ENCODE assay signal across 1 cellular context in the genomic region with DNA sequence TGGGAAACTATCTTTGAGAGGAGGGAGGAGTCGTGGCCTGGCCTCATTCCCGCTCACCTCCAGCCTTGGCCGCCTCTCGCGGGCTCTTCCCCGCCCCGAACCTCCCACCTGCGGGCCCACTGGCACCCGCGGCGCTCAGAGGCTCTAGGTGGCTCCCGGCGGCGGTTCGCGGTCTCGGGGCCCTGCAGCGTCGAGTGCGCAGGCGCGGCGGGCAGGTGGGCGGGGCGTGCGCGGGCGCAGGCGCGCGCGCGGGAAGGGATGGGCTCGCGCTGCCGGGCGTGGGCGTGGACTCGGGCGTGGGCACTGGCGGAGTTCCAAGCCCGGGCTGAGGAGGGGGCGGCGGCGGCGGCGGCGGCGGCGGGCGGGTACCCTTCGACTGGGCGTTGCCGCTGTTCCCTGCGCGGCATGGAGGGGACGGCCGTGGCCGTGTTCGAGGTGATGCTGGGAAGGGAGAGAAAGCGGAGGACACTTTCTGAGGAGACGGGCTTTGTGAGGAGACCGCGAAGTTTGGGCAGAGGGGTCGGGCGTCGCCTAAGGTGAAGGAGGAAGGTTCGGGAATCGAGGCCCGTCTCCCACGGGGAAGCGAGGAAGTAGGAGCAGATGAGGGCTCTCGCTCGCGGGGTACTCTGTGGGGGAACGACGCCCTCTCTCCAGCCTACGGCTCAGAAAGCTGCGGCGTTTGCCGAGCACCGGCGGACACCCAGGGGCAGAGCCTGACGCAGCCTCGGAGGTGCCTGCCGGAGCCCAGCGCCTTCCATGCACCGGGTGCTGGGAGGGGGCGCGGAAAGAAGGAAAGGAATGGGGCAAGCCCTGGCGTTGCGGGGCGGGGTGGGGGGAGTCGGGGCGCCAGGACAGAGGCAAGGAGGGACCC.
TF ChIP-seq lines count a peak whose summit lies in the region.

No MANE protein-coding gene starts in this region.

TF ChIP-seq in HEK293, 187 proteins besides CTCF, POLR2A, EP300 and RAD21 (continued from another document and continues in another):
- TF ChIP-seq, protein P1, sequence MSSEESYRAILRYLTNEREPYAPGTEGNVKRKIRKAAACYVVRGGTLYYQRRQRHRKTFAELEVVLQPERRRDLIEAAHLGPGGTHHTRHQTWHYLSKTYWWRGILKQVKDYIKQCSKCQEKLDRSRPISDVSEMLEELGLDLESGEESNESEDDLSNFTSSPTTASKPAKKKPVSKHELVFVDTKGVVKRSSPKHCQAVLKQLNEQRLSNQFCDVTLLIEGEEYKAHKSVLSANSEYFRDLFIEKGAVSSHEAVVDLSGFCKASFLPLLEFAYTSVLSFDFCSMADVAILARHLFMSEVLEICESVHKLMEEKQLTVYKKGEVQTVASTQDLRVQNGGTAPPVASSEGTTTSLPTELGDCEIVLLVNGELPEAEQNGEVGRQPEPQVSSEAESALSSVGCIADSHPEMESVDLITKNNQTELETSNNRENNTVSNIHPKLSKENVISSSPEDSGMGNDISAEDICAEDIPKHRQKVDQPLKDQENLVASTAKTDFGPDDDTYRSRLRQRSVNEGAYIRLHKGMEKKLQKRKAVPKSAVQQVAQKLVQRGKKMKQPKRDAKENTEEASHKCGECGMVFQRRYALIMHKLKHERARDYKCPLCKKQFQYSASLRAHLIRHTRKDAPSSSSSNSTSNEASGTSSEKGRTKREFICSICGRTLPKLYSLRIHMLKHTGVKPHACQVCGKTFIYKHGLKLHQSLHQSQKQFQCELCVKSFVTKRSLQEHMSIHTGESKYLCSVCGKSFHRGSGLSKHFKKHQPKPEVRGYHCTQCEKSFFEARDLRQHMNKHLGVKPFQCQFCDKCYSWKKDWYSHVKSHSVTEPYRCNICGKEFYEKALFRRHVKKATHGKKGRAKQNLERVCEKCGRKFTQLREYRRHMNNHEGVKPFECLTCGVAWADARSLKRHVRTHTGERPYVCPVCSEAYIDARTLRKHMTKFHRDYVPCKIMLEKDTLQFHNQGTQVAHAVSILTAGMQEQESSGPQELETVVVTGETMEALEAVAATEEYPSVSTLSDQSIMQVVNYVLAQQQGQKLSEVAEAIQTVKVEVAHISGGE (tag by site-specific recombination; conservative IDR thresholded peaks at IDR 0.05; ENCODE audit: low read depth) = 0 out of 2 replicates have a peak, but pooled peaks have one; percentile 14
- TF ChIP-seq ZNF626 (tag by site-specific recombination; IDR thresholded peaks at IDR 0.05) (no peak), ZNF350 (tag by site-specific recombination; IDR thresholded peaks at IDR 0.05) (no peak), SETDB1 (IDR thresholded peaks at IDR 0.05; ENCODE audit: insufficient read length, low read length) (no peak), SP3 (tag by site-specific recombination; IDR thresholded peaks at IDR 0.05) (no peak), ZNF239 (tag by site-specific recombination; IDR thresholded peaks at IDR 0.05) (no peak), ZNF747 (tag by site-specific recombination; IDR thresholded peaks at IDR 0.05) (no peak), ZNF335 (tag by site-specific recombination; conservative IDR thresholded peaks at IDR 0.05) (peak; percentile 74), ZSCAN16 (tag by site-specific recombination; IDR thresholded peaks at IDR 0.05) (peak; percentile 96), GLIS2 (tag by site-specific recombination; IDR thresholded peaks at IDR 0.05) (peak; percentile 59; the same call in 1 of the 2 replicates), ZNF174 (tag by site-specific recombination; IDR thresholded peaks at IDR 0.05) (no peak), ZNF629 (tag by site-specific recombination; IDR thresholded peaks at IDR 0.05) (no peak), ZNF23 (tag by site-specific recombination; IDR thresholded peaks at IDR 0.05; ENCODE audit: borderline replicate concordance) (no peak), GLI4 (tag by site-specific recombination; IDR thresholded peaks at IDR 0.05) (no peak), ZNF707 (tag by site-specific recombination; IDR thresholded peaks at IDR 0.05) (no peak), ZNF404 (tag by site-specific recombination; IDR thresholded peaks at IDR 0.05) (no peak), ZFHX2 (tag by site-specific recombination; conservative IDR thresholded peaks at IDR 0.05) (peak; percentile 84), ZNF600 (tag by site-specific recombination; IDR thresholded peaks at IDR 0.05) (no peak), MYNN (tag by site-specific recombination; IDR thresholded peaks at IDR 0.05; ENCODE audit: borderline replicate concordance) (no peak), GLIS1 (tag by site-specific recombination; IDR thresholded peaks at IDR 0.05) (peak; percentile 44), ZNF670 (tag by site-specific recombination; IDR thresholded peaks at IDR 0.05; ENCODE audit: low read depth) (no peak), ZNF658 (tag by site-specific recombination; IDR thresholded peaks at IDR 0.05) (no peak), ZNF654 (tag by site-specific recombination; IDR thresholded peaks at IDR 0.05; ENCODE audit: low read depth) (no peak), WT1 (tag by site-specific recombination; IDR thresholded peaks at IDR 0.05) (0 out of 2 replicates have a peak, but pooled peaks have one; percentile 10), ZNF155 (tag by site-specific recombination; IDR thresholded peaks at IDR 0.05) (no peak), ZNF366 (tag by site-specific recombination; conservative IDR thresholded peaks at IDR 0.05) (no peak), KLF16 (tag by site-specific recombination; IDR thresholded peaks at IDR 0.05) (peak; percentile 80), KLF10 (tag by site-specific recombination; IDR thresholded peaks at IDR 0.05) (peak; percentile 55; the same call in 1 of the 2 replicates), ZNF791 (tag by site-specific recombination; IDR thresholded peaks at IDR 0.05) (no peak)
- TF ChIP-seq, protein P2, sequence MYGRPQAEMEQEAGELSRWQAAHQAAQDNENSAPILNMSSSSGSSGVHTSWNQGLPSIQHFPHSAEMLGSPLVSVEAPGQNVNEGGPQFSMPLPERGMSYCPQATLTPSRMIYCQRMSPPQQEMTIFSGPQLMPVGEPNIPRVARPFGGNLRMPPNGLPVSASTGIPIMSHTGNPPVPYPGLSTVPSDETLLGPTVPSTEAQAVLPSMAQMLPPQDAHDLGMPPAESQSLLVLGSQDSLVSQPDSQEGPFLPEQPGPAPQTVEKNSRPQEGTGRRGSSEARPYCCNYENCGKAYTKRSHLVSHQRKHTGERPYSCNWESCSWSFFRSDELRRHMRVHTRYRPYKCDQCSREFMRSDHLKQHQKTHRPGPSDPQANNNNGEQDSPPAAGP (tag by site-specific recombination; IDR thresholded peaks at IDR 0.05) = peak; percentile 68
- TF ChIP-seq, protein P3, sequence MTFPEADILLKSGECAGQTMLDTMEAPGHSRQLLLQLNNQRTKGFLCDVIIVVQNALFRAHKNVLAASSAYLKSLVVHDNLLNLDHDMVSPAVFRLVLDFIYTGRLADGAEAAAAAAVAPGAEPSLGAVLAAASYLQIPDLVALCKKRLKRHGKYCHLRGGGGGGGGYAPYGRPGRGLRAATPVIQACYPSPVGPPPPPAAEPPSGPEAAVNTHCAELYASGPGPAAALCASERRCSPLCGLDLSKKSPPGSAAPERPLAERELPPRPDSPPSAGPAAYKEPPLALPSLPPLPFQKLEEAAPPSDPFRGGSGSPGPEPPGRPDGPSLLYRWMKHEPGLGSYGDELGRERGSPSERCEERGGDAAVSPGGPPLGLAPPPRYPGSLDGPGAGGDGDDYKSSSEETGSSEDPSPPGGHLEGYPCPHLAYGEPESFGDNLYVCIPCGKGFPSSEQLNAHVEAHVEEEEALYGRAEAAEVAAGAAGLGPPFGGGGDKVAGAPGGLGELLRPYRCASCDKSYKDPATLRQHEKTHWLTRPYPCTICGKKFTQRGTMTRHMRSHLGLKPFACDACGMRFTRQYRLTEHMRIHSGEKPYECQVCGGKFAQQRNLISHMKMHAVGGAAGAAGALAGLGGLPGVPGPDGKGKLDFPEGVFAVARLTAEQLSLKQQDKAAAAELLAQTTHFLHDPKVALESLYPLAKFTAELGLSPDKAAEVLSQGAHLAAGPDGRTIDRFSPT (tag by site-specific recombination; IDR thresholded peaks at IDR 0.05) = peak; percentile 87
- TF ChIP-seq, protein P4, sequence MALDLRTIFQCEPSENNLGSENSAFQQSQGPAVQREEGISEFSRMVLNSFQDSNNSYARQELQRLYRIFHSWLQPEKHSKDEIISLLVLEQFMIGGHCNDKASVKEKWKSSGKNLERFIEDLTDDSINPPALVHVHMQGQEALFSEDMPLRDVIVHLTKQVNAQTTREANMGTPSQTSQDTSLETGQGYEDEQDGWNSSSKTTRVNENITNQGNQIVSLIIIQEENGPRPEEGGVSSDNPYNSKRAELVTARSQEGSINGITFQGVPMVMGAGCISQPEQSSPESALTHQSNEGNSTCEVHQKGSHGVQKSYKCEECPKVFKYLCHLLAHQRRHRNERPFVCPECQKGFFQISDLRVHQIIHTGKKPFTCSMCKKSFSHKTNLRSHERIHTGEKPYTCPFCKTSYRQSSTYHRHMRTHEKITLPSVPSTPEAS (tag by site-specific recombination; IDR thresholded peaks at IDR 0.05) = no peak
- TF ChIP-seq, protein P5, sequence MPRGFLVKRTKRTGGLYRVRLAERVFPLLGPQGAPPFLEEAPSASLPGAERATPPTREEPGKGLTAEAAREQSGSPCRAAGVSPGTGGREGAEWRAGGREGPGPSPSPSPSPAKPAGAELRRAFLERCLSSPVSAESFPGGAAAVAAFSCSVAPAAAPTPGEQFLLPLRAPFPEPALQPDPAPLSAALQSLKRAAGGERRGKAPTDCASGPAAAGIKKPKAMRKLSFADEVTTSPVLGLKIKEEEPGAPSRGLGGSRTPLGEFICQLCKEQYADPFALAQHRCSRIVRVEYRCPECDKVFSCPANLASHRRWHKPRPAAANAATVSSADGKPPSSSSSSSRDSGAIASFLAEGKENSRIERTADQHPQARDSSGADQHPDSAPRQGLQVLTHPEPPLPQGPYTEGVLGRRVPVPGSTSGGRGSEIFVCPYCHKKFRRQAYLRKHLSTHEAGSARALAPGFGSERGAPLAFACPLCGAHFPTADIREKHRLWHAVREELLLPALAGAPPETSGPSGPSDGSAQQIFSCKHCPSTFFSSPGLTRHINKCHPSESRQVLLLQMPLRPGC (tag by site-specific recombination; IDR thresholded peaks at IDR 0.05) = no peak
- TF ChIP-seq, protein P6, sequence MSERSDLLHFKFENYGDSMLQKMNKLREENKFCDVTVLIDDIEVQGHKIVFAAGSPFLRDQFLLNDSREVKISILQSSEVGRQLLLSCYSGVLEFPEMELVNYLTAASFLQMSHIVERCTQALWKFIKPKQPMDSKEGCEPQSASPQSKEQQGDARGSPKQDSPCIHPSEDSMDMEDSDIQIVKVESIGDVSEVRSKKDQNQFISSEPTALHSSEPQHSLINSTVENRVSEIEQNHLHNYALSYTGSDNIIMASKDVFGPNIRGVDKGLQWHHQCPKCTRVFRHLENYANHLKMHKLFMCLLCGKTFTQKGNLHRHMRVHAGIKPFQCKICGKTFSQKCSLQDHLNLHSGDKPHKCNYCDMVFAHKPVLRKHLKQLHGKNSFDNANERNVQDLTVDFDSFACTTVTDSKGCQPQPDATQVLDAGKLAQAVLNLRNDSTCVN (tag by site-specific recombination; optimal IDR thresholded peaks at IDR 0.05) = peak; percentile 84
- TF ChIP-seq, protein P7, sequence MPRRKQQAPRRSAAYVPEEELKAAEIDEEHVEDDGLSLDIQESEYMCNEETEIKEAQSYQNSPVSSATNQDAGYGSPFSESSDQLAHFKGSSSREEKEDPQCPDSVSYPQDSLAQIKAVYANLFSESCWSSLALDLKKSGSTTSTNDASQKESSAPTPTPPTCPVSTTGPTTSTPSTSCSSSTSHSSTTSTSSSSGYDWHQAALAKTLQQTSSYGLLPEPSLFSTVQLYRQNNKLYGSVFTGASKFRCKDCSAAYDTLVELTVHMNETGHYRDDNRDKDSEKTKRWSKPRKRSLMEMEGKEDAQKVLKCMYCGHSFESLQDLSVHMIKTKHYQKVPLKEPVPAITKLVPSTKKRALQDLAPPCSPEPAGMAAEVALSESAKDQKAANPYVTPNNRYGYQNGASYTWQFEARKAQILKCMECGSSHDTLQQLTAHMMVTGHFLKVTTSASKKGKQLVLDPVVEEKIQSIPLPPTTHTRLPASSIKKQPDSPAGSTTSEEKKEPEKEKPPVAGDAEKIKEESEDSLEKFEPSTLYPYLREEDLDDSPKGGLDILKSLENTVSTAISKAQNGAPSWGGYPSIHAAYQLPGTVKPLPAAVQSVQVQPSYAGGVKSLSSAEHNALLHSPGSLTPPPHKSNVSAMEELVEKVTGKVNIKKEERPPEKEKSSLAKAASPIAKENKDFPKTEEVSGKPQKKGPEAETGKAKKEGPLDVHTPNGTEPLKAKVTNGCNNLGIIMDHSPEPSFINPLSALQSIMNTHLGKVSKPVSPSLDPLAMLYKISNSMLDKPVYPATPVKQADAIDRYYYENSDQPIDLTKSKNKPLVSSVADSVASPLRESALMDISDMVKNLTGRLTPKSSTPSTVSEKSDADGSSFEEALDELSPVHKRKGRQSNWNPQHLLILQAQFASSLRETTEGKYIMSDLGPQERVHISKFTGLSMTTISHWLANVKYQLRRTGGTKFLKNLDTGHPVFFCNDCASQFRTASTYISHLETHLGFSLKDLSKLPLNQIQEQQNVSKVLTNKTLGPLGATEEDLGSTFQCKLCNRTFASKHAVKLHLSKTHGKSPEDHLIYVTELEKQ (tag by site-specific recombination; IDR thresholded peaks at IDR 0.05; ENCODE audit: borderline replicate concordance) = no peak
- TF ChIP-seq, protein P8, sequence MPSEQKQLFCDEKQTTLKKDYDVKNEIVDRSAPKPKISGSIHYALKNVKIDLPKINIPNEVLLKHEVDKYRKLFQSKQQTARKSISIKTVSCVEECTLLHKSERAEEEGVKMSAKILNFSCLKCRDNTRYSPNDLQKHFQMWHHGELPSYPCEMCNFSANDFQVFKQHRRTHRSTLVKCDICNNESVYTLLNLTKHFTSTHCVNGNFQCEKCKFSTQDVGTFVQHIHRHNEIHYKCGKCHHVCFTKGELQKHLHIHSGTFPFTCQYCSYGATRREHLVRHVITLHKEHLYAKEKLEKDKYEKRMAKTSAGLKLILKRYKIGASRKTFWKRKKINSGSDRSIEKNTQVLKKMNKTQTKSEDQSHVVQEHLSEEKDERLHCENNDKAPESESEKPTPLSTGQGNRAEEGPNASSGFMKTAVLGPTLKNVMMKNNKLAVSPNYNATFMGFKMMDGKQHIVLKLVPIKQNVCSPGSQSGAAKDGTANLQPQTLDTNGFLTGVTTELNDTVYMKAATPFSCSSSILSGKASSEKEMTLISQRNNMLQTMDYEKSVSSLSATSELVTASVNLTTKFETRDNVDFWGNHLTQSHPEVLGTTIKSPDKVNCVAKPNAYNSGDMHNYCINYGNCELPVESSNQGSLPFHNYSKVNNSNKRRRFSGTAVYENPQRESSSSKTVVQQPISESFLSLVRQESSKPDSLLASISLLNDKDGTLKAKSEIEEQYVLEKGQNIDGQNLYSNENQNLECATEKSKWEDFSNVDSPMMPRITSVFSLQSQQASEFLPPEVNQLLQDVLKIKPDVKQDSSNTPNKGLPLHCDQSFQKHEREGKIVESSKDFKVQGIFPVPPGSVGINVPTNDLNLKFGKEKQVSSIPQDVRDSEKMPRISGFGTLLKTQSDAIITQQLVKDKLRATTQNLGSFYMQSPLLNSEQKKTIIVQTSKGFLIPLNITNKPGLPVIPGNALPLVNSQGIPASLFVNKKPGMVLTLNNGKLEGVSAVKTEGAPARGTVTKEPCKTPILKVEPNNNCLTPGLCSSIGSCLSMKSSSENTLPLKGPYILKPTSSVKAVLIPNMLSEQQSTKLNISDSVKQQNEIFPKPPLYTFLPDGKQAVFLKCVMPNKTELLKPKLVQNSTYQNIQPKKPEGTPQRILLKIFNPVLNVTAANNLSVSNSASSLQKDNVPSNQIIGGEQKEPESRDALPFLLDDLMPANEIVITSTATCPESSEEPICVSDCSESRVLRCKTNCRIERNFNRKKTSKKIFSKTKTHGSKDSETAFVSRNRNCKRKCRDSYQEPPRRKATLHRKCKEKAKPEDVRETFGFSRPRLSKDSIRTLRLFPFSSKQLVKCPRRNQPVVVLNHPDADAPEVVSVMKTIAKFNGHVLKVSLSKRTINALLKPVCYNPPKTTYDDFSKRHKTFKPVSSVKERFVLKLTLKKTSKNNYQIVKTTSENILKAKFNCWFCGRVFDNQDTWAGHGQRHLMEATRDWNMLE (tag by site-specific recombination; conservative IDR thresholded peaks at IDR 0.05; ENCODE audit: low read depth) = no peak
